Comparison of ENCODE assay signal across 30 cellular contexts in genomic region chr7:68434857-68435256, GRCh38.
"Had no signal": no experiment of that assay in that cellular context is flagged by ENCODE, and none has a peak within 500 bp of the region (broad histone marks: within the 10 kb centered on the region; RNA-seq: fewer than 3 reads in every experiment).

No MANE protein-coding gene starts in this region.

- H3K27ac ChIP-seq: ascending aorta, coronary artery, dorsolateral prefrontal cortex, gastrocnemius medialis, hepatocyte, left ventricle myocardium inferior, ovary, skin epidermis, stomach, tibial artery had no signal

- H3K4me3 ChIP-seq: ascending aorta, coronary artery, dorsolateral prefrontal cortex, gastrocnemius medialis, hepatocyte, left ventricle myocardium inferior, mucosa of descending colon, ovary, skin epidermis, stomach, tibial artery had no signal

- H3K9me3 ChIP-seq: ascending aorta, gastrocnemius medialis, ovary, tibial artery had no signal

- H3K4me2 ChIP-seq: hepatocyte had no signal

- ATAC-seq: activated CD4-positive, alpha-beta T cell treated with anti-CD3 and anti-CD28 coated beads for 36 hours; gastrocnemius medialis; mucosa of descending colon; natural killer cell treated with Interleukin-12 subunit alpha and Interleukin-12 subunit beta and Interleukin-15 and Interleukin-18, amount 100 ng/mL, for 72 hours; sciatic nerve; stimulated activated memory B cell treated with anti-CD40 and anti-IgM and Interleukin-4, amounts not matched to agents 10 μg/mL and 1 μg/mL and 100 μg/mL, for 72 hours had no signal

- H3K79me2 ChIP-seq: hepatocyte had no signal

- H2AFZ ChIP-seq: hepatocyte had no signal

- H3K27me3 ChIP-seq: ascending aorta, dorsolateral prefrontal cortex, gastrocnemius medialis, hepatocyte, ovary, stomach had no signal

- DNase-seq: activated CD4-positive, alpha-beta T cell treated with anti-CD3 and anti-CD28 coated beads for 36 hours; activated CD4-positive, alpha-beta T cell treated with anti-CD3 and anti-CD28 coated beads, Interleukin-2, amount 50 U/mL, for 4 hours; activated CD4-positive, CD25-positive, alpha-beta regulatory T cell; activated CD8-positive, alpha-beta memory T cell treated with anti-CD3 and anti-CD28 coated beads for 24 hours; activated effector memory CD4-positive, alpha-beta T cell treated with anti-CD3 and anti-CD28 coated beads, Interleukin-2, amount 50 U/mL, for 16 hours; activated naive CD4-positive, alpha-beta T cell treated with anti-CD3 and anti-CD28 coated beads for 36 hours; activated naive CD8-positive, alpha-beta T cell treated with anti-CD3 and anti-CD28 coated beads, Interleukin-2, amount 10 ng/mL, durations not matched to agents 7 days and 5 days; activated T-cell treated with anti-CD3 and anti-CD28 coated beads, Interleukin-2, amount 50 U/mL, for 1 hour; dorsolateral prefrontal cortex; effector memory CD4-positive, alpha-beta T cell; erythroblast; gastrocnemius medialis; glutamatergic neuron; kidney glomerular epithelial cell; left ventricle myocardium inferior; mucosa of descending colon; ovary; retina; stimulated activated CD4-positive, alpha-beta T cell treated with anti-CD3 and anti-CD28 coated beads, Interleukin-1b, Interleukin-23, amount 100 ng/mL, for 48 hours; stimulated activated CD4-positive, alpha-beta T cell treated with anti-CD3 and anti-CD28 coated beads, Interleukin-4, amount 100 ng/mL, for 4 hours; stimulated activated CD8-positive, alpha-beta memory T cell treated with anti-CD3 and anti-CD28 coated beads, Interleukin-4, amount 100 ng/mL, for 48 hours; stomach; tibial artery had no signal

- H3K4me1 ChIP-seq: ascending aorta, gastrocnemius medialis, stomach had no signal

- H3K36me3 ChIP-seq: ascending aorta, gastrocnemius medialis, left ventricle myocardium inferior, ovary, stomach, tibial artery had no signal
